27 cellular contexts compared by ENCODE assay signal in the genomic region with DNA sequence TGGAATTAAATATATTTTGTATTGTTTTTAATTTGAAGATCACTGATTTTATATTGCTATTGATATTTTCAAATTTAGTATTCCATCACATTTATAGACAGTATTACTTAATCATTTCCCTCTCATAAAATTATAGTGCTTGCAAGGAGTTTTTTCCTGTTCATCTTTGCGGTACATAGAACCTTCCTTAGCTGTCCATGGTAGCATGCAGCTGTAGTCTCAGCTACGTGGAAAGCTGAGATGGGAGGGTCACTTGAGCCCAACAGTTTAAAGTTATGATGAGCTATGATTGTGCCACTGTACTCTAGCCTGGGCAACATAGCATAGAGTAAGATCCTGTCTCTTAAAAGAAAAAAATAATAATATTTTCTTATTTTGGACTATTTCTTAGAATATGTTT.
"Had no signal": no experiment of that assay in that cellular context is flagged by ENCODE, and none has a peak within 500 bp of the region (broad histone marks: within the 10 kb centered on the region; RNA-seq: fewer than 3 reads in every experiment).

No MANE protein-coding gene starts in this region.

- ATAC-seq: activated CD4-positive, alpha-beta T cell treated with anti-CD3 and anti-CD28 coated beads for 36 hours; body of pancreas; left lung; lower lobe of right lung; natural killer cell treated with Interleukin-12 subunit alpha and Interleukin-12 subunit beta and Interleukin-15 and Interleukin-18, amount 100 ng/mL, for 72 hours; right lobe of liver had no signal

- H3K27me3 ChIP-seq: adrenal gland, body of pancreas, esophagus squamous epithelium, left lung, right lobe of liver, thyroid gland, upper lobe of left lung, vagina had no signal

- H3K9me3 ChIP-seq: adrenal gland, body of pancreas, esophagus squamous epithelium, left lung, lower lobe of right lung, right lobe of liver, thyroid gland, upper lobe of left lung, vagina had no signal

- DNase-seq: activated CD4-positive, alpha-beta T cell treated with anti-CD3 and anti-CD28 coated beads for 36 hours; activated CD4-positive, CD25-positive, alpha-beta regulatory T cell; activated naive CD4-positive, alpha-beta T cell; activated naive CD8-positive, alpha-beta T cell treated with anti-CD3 and anti-CD28 coated beads for 36 hours; activated T-cell treated with anti-CD3 and anti-CD28 coated beads for 4 hours; activated T-cell treated with anti-CD3 and anti-CD28 coated beads, Interleukin-2, amount 50 U/mL, for 72 hours; aorta; body of pancreas; dermis blood vessel endothelial cell; effector CD4-positive, alpha-beta T cell; esophagus squamous epithelium; foreskin melanocyte; left lung; lower lobe of right lung; mesenchymal stem cell; right lobe of liver; stimulated activated CD4-positive, alpha-beta T cell treated with anti-CD3 and anti-CD28 coated beads, Interleukin-12 subunit alpha, Interleukin-12 subunit beta, amount 100 ng/mL, for 4 hours; stimulated activated CD4-positive, alpha-beta T cell treated with anti-CD3 and anti-CD28 coated beads, Interleukin-4, amount 100 ng/mL, for 1 hour; thyroid gland; upper lobe of left lung had no signal

- H3K9me3 Mint-ChIP-seq: activated naive CD8-positive, alpha-beta T cell treated with anti-CD3 and anti-CD28 coated beads for 36 hours; activated T-cell treated with anti-CD3 and anti-CD28 coated beads, Interleukin-2, amount 50 U/mL, for 72 hours; natural killer cell treated with Interleukin-12 subunit alpha and Interleukin-12 subunit beta and Interleukin-15 and Interleukin-18, amount 100 ng/mL, for 72 hours had no signal

- FAIRE-seq: colon, islet of Langerhans had no signal

- H3K36me3 ChIP-seq: adrenal gland, thyroid gland, vagina had no signal

- H3K4me3 ChIP-seq: adrenal gland, body of pancreas, esophagus squamous epithelium, left lung, lower lobe of right lung, right lobe of liver, skin epidermis, thyroid gland, upper lobe of left lung, vagina had no signal

- H3K27ac ChIP-seq: body of pancreas, left lung, lower lobe of right lung, right lobe of liver, thyroid gland, upper lobe of left lung, vagina had no signal

- H3K4me1 ChIP-seq: body of pancreas, right lobe of liver, thyroid gland had no signal

- H3K27me3 Mint-ChIP-seq: activated CD4-positive, alpha-beta T cell treated with anti-CD3 and anti-CD28 coated beads for 36 hours; activated naive CD8-positive, alpha-beta T cell treated with anti-CD3 and anti-CD28 coated beads for 36 hours; natural killer cell treated with Interleukin-12 subunit alpha and Interleukin-12 subunit beta and Interleukin-15 and Interleukin-18, amount 100 ng/mL, for 72 hours; stimulated activated naive CD8-positive, alpha-beta T cell treated with anti-CD3 and anti-CD28 coated beads, Interleukin-15, Interleukin-2, amounts not matched to agents 100 ng/mL and 50 ng/mL, for 24 hours had no signal
